9 cellular contexts compared by ENCODE assay signal in the genomic region with DNA sequence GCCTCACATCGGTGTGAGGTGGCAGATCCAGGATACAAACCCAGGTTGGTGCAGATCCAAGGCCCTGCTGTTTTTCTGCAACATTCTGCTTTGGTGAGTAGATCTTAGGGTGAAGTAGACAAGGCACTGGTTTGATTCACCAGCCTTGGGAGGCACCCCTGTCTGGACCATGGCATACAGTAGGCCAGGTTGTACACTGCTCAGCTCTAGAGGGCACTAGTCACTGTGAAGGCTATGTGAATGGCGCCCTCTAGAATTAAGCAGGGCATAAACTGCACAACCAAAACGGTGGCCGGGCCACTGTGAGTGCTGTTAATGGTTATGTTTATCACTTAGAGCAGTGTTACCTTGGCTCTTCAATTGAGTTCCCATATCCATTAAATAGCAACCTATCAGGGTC.
A peak's percentile ranks its signal among the peaks of the same experiment; 100 is the strongest.
DNase-seq lines count a peak whose midpoint lies in the region; ATAC-seq, FAIRE-seq and TF ChIP-seq lines count a peak whose summit lies in the region.
"Had no signal": no experiment of that assay in that cellular context is flagged by ENCODE, and none has a peak within 500 bp of the region (broad histone marks: within the 10 kb centered on the region; RNA-seq: fewer than 3 reads in every experiment).

No MANE protein-coding gene starts in this region.

- TF ChIP-seq CTCF in GM12874 (IDR thresholded peaks at IDR 0.05; ENCODE audit: insufficient read depth, low read depth, low read length) (peak; percentile 64), astrocyte (IDR thresholded peaks at IDR 0.05; ENCODE audit: insufficient read depth, low read depth, low read length) (peak; percentile 68), mucosa of descending colon (IDR thresholded peaks at IDR 0.05) (no peak)

- peak; percentile 84 for ATAC-seq in mucosa of descending colon
- no peak for ATAC-seq in GM18870 (IDR thresholded peaks at IDR 0.05; ENCODE audit: unreplicated experiment)
- ATAC-seq in HG03565 (IDR thresholded peaks at IDR 0.05; ENCODE audit: unreplicated experiment) = no peak

- H3K9ac ChIP-seq in astrocyte (ENCODE audit: low read length) = no peak overlapping the region

- no peak overlapping the region for H3K4me3 ChIP-seq in astrocyte (ENCODE audit: insufficient read depth, low read depth, low read length)
- H3K4me3 ChIP-seq in mucosa of descending colon = no peak overlapping the region

- intact Hi-C loops in mucosa of descending colon (cut with DNase I, micrococcal nuclease) = no loop called here

- no peaks in the 10 kb centered on the region for H3K27me3 Mint-ChIP-seq in astrocyte (ENCODE audit: low read depth, unreplicated experiment)

- no peaks in the 10 kb centered on the region for H3K36me3 Mint-ChIP-seq in astrocyte (ENCODE audit: low read depth, unreplicated experiment)

- H3K27me3 ChIP-seq in astrocyte (ENCODE audit: insufficient read depth, low read length) = no peaks in the 10 kb centered on the region

- H3K9me3 ChIP-seq in astrocyte (ENCODE audit: insufficient read depth, low read depth, low read length) = no peaks in the 10 kb centered on the region
- no peaks in the 10 kb centered on the region for H3K9me3 ChIP-seq in mucosa of descending colon

- H3K4me2 ChIP-seq in astrocyte (ENCODE audit: low read length) = no peak overlapping the region

- no peak overlapping the region for H2AFZ ChIP-seq in astrocyte (ENCODE audit: low read depth, low read length)

- DNase-seq in AG20443 (ENCODE audit: low spot score) (peak; percentile 16), NCI-H510A treated with DMSO at 0.1 percent for 48 hours (lab: John Stamatoyannopoulos, UW) (peak; percentile 18), astrocyte (ENCODE audit: low read depth) (peak; percentile 25), mucosa of descending colon (peak in 1 of 3 donors; percentile 32), midbrain (lab: John Stamatoyannopoulos, UW) (no peak)

- H3K36me3 ChIP-seq in astrocyte (ENCODE audit: insufficient read depth, low read length) = no peaks in the 10 kb centered on the region
- no peaks in the 10 kb centered on the region for H3K36me3 ChIP-seq in mucosa of descending colon (ENCODE audit: low read depth)

- H3K27ac ChIP-seq in astrocyte (ENCODE audit: low read depth, low read length) = no peak overlapping the region

- FAIRE-seq in astrocyte (lab: Jason Lieb, UNC) = no peak
- FAIRE-seq: endometrium had no signal

- H4K20me1 ChIP-seq in astrocyte (ENCODE audit: insufficient read depth, low read length) = no peaks in the 10 kb centered on the region

- no peaks in the 10 kb centered on the region for H3K9me3 Mint-ChIP-seq in astrocyte (ENCODE audit: unreplicated experiment)

- H3K4me3 Mint-ChIP-seq in astrocyte (ENCODE audit: unreplicated experiment) = no peak overlapping the region

- peaks cover 7% of the 10 kb centered on the region for H3K4me1 ChIP-seq in astrocyte (ENCODE audit: insufficient read depth, low read length)
- H3K4me1 ChIP-seq in mucosa of descending colon (ENCODE audit: low read depth) = no peaks in the 10 kb centered on the region

- no peak overlapping the region for H3K27ac Mint-ChIP-seq in astrocyte (ENCODE audit: unreplicated experiment)

- H3K79me2 ChIP-seq in astrocyte (ENCODE audit: insufficient read depth, low read length) = no peaks in the 10 kb centered on the region

- H3K4me1 Mint-ChIP-seq in astrocyte (ENCODE audit: low read depth, unreplicated experiment) = peaks cover 2% of the 10 kb centered on the region
